8 cellular contexts compared by ENCODE assay signal in the genomic region with DNA sequence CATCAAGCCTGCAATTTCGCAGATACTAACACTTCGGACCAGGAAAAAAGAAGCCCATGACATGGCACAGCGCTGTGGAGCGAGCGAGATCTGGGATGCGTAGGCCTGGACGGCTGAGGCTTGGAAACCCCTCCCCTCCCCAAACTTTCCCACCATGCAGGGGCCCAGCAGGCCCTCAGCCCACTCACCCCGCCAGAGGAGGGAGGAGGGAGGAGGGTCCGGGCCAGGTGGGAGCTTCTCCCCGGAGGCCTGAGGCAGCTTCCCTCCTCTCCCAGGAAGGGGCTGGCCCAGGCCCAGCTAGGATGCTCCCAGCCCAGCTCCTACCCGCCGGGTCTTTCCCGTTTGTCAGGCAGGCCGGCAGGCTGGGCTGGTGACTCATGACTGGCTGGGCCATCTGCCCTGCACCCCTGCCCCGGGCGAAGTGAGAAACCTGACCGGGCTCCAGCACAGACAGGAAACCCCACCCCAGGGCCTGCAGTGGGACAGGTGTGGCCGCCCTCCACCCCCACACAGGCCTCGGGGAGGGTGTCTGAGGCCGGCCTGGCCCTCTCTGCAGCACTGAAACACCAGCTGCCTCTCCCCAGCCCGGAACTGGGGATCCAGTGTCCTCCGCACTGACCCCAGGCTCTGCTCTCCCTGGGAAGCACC. TPM values are rescaled to one million over a fixed set of nuclear protein-coding genes. Genes with fewer than 3 reads are reported as not detected.
DNase-seq lines count a peak whose midpoint lies in the region; ATAC-seq and TF ChIP-seq lines count a peak whose summit lies in the region.

No MANE protein-coding gene starts in this region.

- no peaks in the 10 kb centered on the region; the same call in 1 of the 2 replicates for H3K27me3 ChIP-seq in GM06990 (replicated peaks; ENCODE audit: control insufficient read depth, insufficient read depth, low read length)
- no peaks in the 10 kb centered on the region for H3K27me3 ChIP-seq in vagina

- H3K27ac ChIP-seq in vagina: peak overlapping the region; percentile 44

- TF ChIP-seq POLR2A in lower leg skin (IDR thresholded peaks at IDR 0.05): no peak
- TF ChIP-seq POLR2A in vagina (IDR thresholded peaks at IDR 0.05): no peak

- intact Hi-C loops in lower leg skin (cut with DNase I; ENCODE audit: low total_unique reads): no loop called here
- intact Hi-C loops in vagina (cut with DNase I): no loop called here

- no peak overlapping the region for H3K4me3 ChIP-seq in GM06990 (replicated peaks; ENCODE audit: low read depth, low read length)
- H3K4me3 ChIP-seq in choroid plexus epithelial cell (ENCODE audit: low read depth, low read length): no peak overlapping the region
- H3K4me3 ChIP-seq in lower leg skin (ENCODE audit: low read depth, poor library complexity, severe bottlenecking): no peak overlapping the region
- H3K4me3 ChIP-seq in vagina: no peak overlapping the region

- peaks cover 49% of the 10 kb centered on the region for H3K4me1 ChIP-seq in vagina

- DNase-seq in GM06990 (ENCODE audit: extremely low read depth, insufficient read length) (peak; percentile 41), NCI-H446 treated with DMSO at 0.1 percent for 48 hours (lab: John Stamatoyannopoulos, UW) (peak; percentile 66), choroid plexus epithelial cell (ENCODE audit: low read depth) (peak; percentile 83), lower leg skin (ENCODE audit: low spot score in 2 of 2) (peak; percentile 88 to 98), vagina (ENCODE audit: extremely low spot score in 2 of 2) (peak in 1 of 2 donors; percentile 97), NCI-H1436 (lab: John Stamatoyannopoulos, UW) (no peak)

- H3K36me3 ChIP-seq in GM06990 (ENCODE audit: control insufficient read depth, insufficient read depth, low read length) (no peaks in the 10 kb centered on the region), vagina (no peaks in the 10 kb centered on the region)

- WGBS in lower leg skin, 2 donors: 33 to 39% methylated on average over 9 of the region's 22 CpGs

- H3K9me3 ChIP-seq in vagina: no peaks in the 10 kb centered on the region

- ATAC-seq in GM19455 (IDR thresholded peaks at IDR 0.05; ENCODE audit: unreplicated experiment) (no peak), HG02870 (IDR thresholded peaks at IDR 0.05; ENCODE audit: unreplicated experiment) (no peak)

- TF ChIP-seq CTCF in GM06990 (IDR thresholded peaks at IDR 0.05; ENCODE audit: insufficient read depth, low read length, poor library complexity, severe bottlenecking) (no peak), choroid plexus epithelial cell (conservative IDR thresholded peaks at IDR 0.05; ENCODE audit: low read depth, low read length) (no peak), lower leg skin (IDR thresholded peaks at IDR 0.05) (no peak), vagina (IDR thresholded peaks at IDR 0.05) (no peak)

RNA-seq across cellular contexts. Expression of a gene that starts 34.3 kb away (rescaled TPM):
- 100 to 1,000 TPM in 1 of 4 donors, 10 to 100 TPM in 3; 47.5 to 100 (median 73.3) TPM for total RNA-seq in lower leg skin
- 67.5 TPM for total RNA-seq in vagina
